ENCODE assay signal across 14 cellular contexts in the genomic region with DNA sequence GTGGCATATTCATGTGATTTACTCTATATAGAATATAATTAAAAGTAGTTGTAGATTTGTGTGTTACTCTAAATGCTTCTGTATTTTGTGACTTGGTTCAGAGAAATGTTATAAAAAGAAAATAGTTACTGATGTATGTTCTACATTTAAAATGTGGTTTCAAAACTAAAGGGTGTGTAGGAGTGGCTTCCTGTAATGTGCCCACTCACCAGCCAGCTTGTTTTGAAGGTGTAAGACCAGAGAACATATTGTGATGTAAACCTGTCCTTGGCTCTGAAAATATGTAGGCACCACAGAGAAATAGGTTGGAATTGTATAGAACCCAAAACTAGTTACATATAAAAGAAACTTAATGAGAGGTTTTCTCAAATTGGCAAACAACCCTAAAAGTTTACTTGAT. TPM values are rescaled to one million over a fixed set of nuclear protein-coding genes. Genes with fewer than 3 reads are reported as not detected.
A peak's percentile ranks its signal among the peaks of the same experiment; 100 is the strongest.
DNase-seq lines count a peak whose midpoint lies in the region; ATAC-seq and TF ChIP-seq lines count a peak whose summit lies in the region.
"Had no signal": no experiment of that assay in that cellular context is flagged by ENCODE, and none has a peak within 500 bp of the region (broad histone marks: within the 10 kb centered on the region; RNA-seq: fewer than 3 reads in every experiment).

No MANE protein-coding gene starts in this region.

- H3K27ac Mint-ChIP-seq in activated naive CD8-positive, alpha-beta T cell treated with anti-CD3 and anti-CD28 coated beads for 36 hours, result peak overlapping the region; percentile 83
- H3K27ac Mint-ChIP-seq: brain had no signal

- H3K4me1 ChIP-seq in aorta (ENCODE audit: control insufficient read depth in 1 of 2, insufficient read depth in 2 of 2, low read length in 2 of 2), result no peaks in the 10 kb centered on the region

- no peaks in the 10 kb centered on the region for H3K27me3 ChIP-seq in aorta (ENCODE audit: control insufficient read depth in 1 of 2, insufficient read depth in 2 of 2, low read length in 1 of 2)
- H3K27me3 ChIP-seq: BLaER1 treated with 17β-estradiol and CSF1 and Interleukin-3, amounts not matched to agents 10 nM and 100 nM had no signal

- H3K27ac ChIP-seq in aorta (ENCODE audit: low read depth in 1 of 2, low read length in 2 of 2), result no peak overlapping the region
- H3K27ac ChIP-seq: BLaER1 treated with 17β-estradiol and CSF1 and Interleukin-3, amounts not matched to agents 10 nM and 100 nM had no signal

- ATAC-seq in HG02798 (IDR thresholded peaks at IDR 0.05; ENCODE audit: poor library complexity, unreplicated experiment) (peak; percentile 65), GM21528 (IDR thresholded peaks at IDR 0.05; ENCODE audit: low FRiP score, unreplicated experiment) (no peak), aorta (ENCODE audit: low FRiP score) (no peak), GM18873 (IDR thresholded peaks at IDR 0.05; ENCODE audit: low FRiP score, unreplicated experiment) (no peak)

- H3K27me3 Mint-ChIP-seq in activated naive CD8-positive, alpha-beta T cell treated with anti-CD3 and anti-CD28 coated beads for 36 hours, result no peaks in the 10 kb centered on the region
- H3K27me3 Mint-ChIP-seq: brain had no signal

- no peak overlapping the region for H3K4me3 ChIP-seq in GM12864 (ENCODE audit: low read depth, low read length)
- no peak overlapping the region for H3K4me3 ChIP-seq in aorta (ENCODE audit: low read length in 2 of 2)
- H3K4me3 ChIP-seq: BLaER1 treated with 17β-estradiol and CSF1 and Interleukin-3, amounts not matched to agents 10 nM and 100 nM had no signal

- peaks cover 14% of the 10 kb centered on the region for H3K9me3 Mint-ChIP-seq in activated naive CD8-positive, alpha-beta T cell treated with anti-CD3 and anti-CD28 coated beads for 36 hours

- no peaks in the 10 kb centered on the region for H3K36me3 ChIP-seq in aorta (ENCODE audit: control insufficient read depth in 1 of 2, insufficient read depth in 2 of 2, low read length in 1 of 2)
- H3K36me3 ChIP-seq: BLaER1 treated with 17β-estradiol and CSF1 and Interleukin-3, amounts not matched to agents 10 nM and 100 nM had no signal

- intact Hi-C loops in aorta (cut with DNase I), result no loop called here

- no peaks in the 10 kb centered on the region for H3K9me3 ChIP-seq in aorta (ENCODE audit: control insufficient read depth, low read length)

- peaks cover 40% of the 10 kb centered on the region for H3K4me1 Mint-ChIP-seq in activated naive CD8-positive, alpha-beta T cell treated with anti-CD3 and anti-CD28 coated beads for 36 hours
- H3K4me1 Mint-ChIP-seq: brain had no signal

- no peak overlapping the region for H3K4me3 Mint-ChIP-seq in activated naive CD8-positive, alpha-beta T cell treated with anti-CD3 and anti-CD28 coated beads for 36 hours
- H3K4me3 Mint-ChIP-seq: brain had no signal

- no peak for TF ChIP-seq CTCF in GM12864 (IDR thresholded peaks at IDR 0.05; ENCODE audit: low read depth, low read length, missing control alignments)

- peaks cover 10% of the 10 kb centered on the region for H3K36me3 Mint-ChIP-seq in activated naive CD8-positive, alpha-beta T cell treated with anti-CD3 and anti-CD28 coated beads for 36 hours
- H3K36me3 Mint-ChIP-seq: brain had no signal

- DNase-seq in Ammon's horn (ENCODE audit: low spot score), result peak; percentile 9
- DNase-seq in GM12864 (ENCODE audit: low read depth), result peak; percentile 10
- DNase-seq in activated naive CD8-positive, alpha-beta T cell treated with anti-CD3 and anti-CD28 coated beads for 36 hours, result no peak
- no peak for DNase-seq in aorta
- no peak for DNase-seq in DMS79 treated with DMSO at 0.1 percent for 48 hours (lab: John Stamatoyannopoulos, UW)
- DNase-seq: NCI-H1930; NCI-H774; stimulated activated CD4-positive, alpha-beta T cell treated with anti-CD3 and anti-CD28 coated beads, Interleukin-4, amount 100 ng/mL, for 1 hour; T-helper 9 cell had no signal

RNA-seq across cellular contexts. Expression of gene ARRDC3, which starts 51.2 kb away (rescaled TPM):
- total RNA-seq in activated naive CD8-positive, alpha-beta T cell treated with anti-CD3 and anti-CD28 coated beads for 36 hours, result 10 to 100 TPM; 19.4 to 19.6 TPM
- 10 to 100 TPM; 45.6 to 72.2 TPM for total RNA-seq in aorta
- polyA plus RNA-seq in aorta, result 10 to 100 TPM; 11.4 to 13.0 TPM

Comparison
In these comparisons a context has a peak if more than half of its experiments do, and no peak if none do; other contexts are left out.
1. DNase-seq: peak in Ammon's horn (single experiment) and GM12864 (single experiment); none in activated naive CD8-positive, alpha-beta T cell treated with anti-CD3 and anti-CD28 coated beads for 36 hours (single experiment), aorta (0 of 2) and DMS79 treated with DMSO at 0.1 percent for 48 hours (single experiment).